1 cellular context compared by ENCODE assay signal in the genomic region with DNA sequence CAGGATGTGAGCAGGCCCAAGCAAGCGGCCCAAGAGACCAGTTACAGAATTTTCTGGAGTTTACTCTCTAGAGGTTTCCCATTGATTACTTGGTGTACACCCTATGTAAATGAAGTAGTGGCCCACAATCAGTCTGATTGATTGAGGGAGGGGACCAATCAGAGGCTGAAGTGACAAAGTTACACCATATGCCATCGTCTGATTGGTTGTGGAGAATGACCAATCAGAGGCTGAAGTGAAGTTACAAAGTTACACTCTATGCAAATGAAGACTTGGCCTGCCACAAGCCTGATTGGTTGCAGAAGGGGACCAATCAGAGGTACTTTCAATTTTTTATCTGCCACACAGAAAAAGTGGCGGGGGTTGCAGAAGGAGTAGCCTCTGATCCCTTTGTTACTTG.
TF ChIP-seq lines count a peak whose summit lies in the region.

No MANE protein-coding gene starts in this region.

TF ChIP-seq in HCT116, 20 proteins besides CTCF, POLR2A, EP300 and RAD21 (continued from another document):
- TF ChIP-seq ZBTB33 (IDR thresholded peaks at IDR 0.05; ENCODE audit: extremely low read depth, insufficient replicate concordance, low read length) (no peak), SRF (IDR thresholded peaks at IDR 0.05; ENCODE audit: low read depth) (no peak), CBX3 (IDR thresholded peaks at IDR 0.05; ENCODE audit: low read depth) (no peak), FOSL1 (IDR thresholded peaks at IDR 0.05; ENCODE audit: low read depth) (no peak)
- TF ChIP-seq, protein P1, sequence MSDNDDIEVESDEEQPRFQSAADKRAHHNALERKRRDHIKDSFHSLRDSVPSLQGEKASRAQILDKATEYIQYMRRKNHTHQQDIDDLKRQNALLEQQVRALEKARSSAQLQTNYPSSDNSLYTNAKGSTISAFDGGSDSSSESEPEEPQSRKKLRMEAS (IDR thresholded peaks at IDR 0.05), result no peak
TF ChIP-seq in HCT116: peak in this region for 0.
